21 cellular contexts compared by ENCODE assay signal in genomic region chr5:106964102-106964501, GRCh38.
DNase-seq lines count a peak whose midpoint lies in the region; ATAC-seq, FAIRE-seq and TF ChIP-seq lines count a peak whose summit lies in the region.
"Had no signal": no experiment of that assay in that cellular context is flagged by ENCODE, and none has a peak within 500 bp of the region (broad histone marks: within the 10 kb centered on the region; RNA-seq: fewer than 3 reads in every experiment).

No MANE protein-coding gene starts in this region.

- no peaks in the 10 kb centered on the region for H3K79me2 ChIP-seq in endothelial cell of umbilical vein (ENCODE audit: control insufficient read depth, insufficient read depth, low read length)

- H4K20me1 ChIP-seq in endothelial cell of umbilical vein (replicated peaks; ENCODE audit: control insufficient read depth, extremely low read depth, insufficient read depth, low read length): no peaks in the 10 kb centered on the region

- H3K9me1 ChIP-seq in endothelial cell of umbilical vein (replicated peaks; ENCODE audit: control insufficient read depth, extremely low read depth, insufficient read depth, low read length): no peaks in the 10 kb centered on the region

- FAIRE-seq in H54 (lab: Jason Lieb, UNC): peak; percentile 87
- peak; percentile 89 for FAIRE-seq in endothelial cell of umbilical vein (lab: Jason Lieb, UNC)

- BruUV-seq in endothelial cell of umbilical vein (replicated peaks; lab: Mats Ljungman, UMichigan): no TSS peak

- intact Hi-C loops in endothelial cell of umbilical vein (cut with micrococcal nuclease): no loop called here

- no peak for DNase-seq in H54 (ENCODE audit: insufficient read length, low spot score)
- DNase-seq in NCI-H446 (lab: John Stamatoyannopoulos, UW): peak; percentile 43 to 79
- DNase-seq in endothelial cell of umbilical vein (ENCODE audit: low read depth, low spot score): peak; percentile 79
- peak; percentile 18 for DNase-seq in myocyte (ENCODE audit: low read depth)
- no peak for DNase-seq in activated naive CD4-positive, alpha-beta T cell treated with Interleukin-2 at 50 U/mL for 16 hours
- no peak for DNase-seq in cortex of kidney (lab: John Stamatoyannopoulos, UW)
- DNase-seq in Kasumi-1 (lab: John Stamatoyannopoulos, UW): no peak
- DNase-seq: activated CD4-positive, alpha-beta T cell treated with anti-CD3 and anti-CD28 coated beads, Interleukin-2, amount 10 ng/mL, durations not matched to agents 7 days and 5 days; activated T-cell treated with anti-CD3 and anti-CD28 coated beads, Interleukin-2, amount 50 U/mL, for 72 hours; adrenal gland; C1 segment of cervical spinal cord; EL; Karpas-422; naive thymus-derived CD8-positive, alpha-beta T cell; NCI-H1930; SHP77 treated with DMSO at 0.1 percent for 48 hours; stimulated activated CD4-positive, alpha-beta T cell treated with anti-CD3 and anti-CD28 coated beads, Interleukin-4, amount 100 ng/mL, for 1 hour; uterus had no signal

- CTCF ChIA-PET in endothelial cell of umbilical vein (lab: Charles Lee): interaction anchor here (0.7 kb wide), 1 partner anchor 11 kb away, joined by 3 read pairs; no protein-coding TSS in a partner anchor

- no peak for TF ChIP-seq CTCF in endothelial cell of umbilical vein (IDR thresholded peaks at IDR 0.05; ENCODE audit: extremely low read depth in 1 of 2, insufficient read depth in 1 of 2, low read depth in 1 of 2, low read length in 2 of 2)

- peak overlapping the region; percentile 49 for H3K4me2 ChIP-seq in endothelial cell of umbilical vein (ENCODE audit: insufficient read depth, low read length)

- POLR2A ChIA-PET in endothelial cell of umbilical vein (lab: Charles Lee): no interaction called here

- peaks cover 30% of the 10 kb centered on the region for H3K4me1 ChIP-seq in endothelial cell of umbilical vein (ENCODE audit: control insufficient read depth, extremely low read depth, insufficient read depth, low read length)
- H3K4me1 ChIP-seq: adrenal gland, right atrium auricular region, uterus had no signal

- no peaks in the 10 kb centered on the region for H3K27me3 ChIP-seq in endothelial cell of umbilical vein (ENCODE audit: control insufficient read depth in 2 of 2, insufficient read depth in 2 of 2, low read length in 2 of 2)
- H3K27me3 ChIP-seq: adrenal gland, right atrium auricular region, uterus had no signal

- no peak overlapping the region for H3K27ac ChIP-seq in endothelial cell of umbilical vein (ENCODE audit: insufficient read depth, low read depth, low read length)
- H3K27ac ChIP-seq: adrenal gland, right atrium auricular region, uterus had no signal

- dilution Hi-C loops in endothelial cell of umbilical vein (cut with MboI; ENCODE audit: extremely low pct_ligation_motif_present, low sequenced_read_pairs): no loop called here

- no peak for ATAC-seq in GM18502 (IDR thresholded peaks at IDR 0.05; ENCODE audit: poor library complexity, unreplicated experiment)
- ATAC-seq: activated T-cell treated with anti-CD3 and anti-CD28 coated beads, Interleukin-2, amount 50 U/mL, for 72 hours; left lobe of liver; naive thymus-derived CD8-positive, alpha-beta T cell had no signal

- no peak overlapping the region for H3K4me3 ChIP-seq in endothelial cell of umbilical vein (replicated peaks in 1 of 3; ENCODE audit: insufficient read depth in 1 of 3, low read depth in 1 of 3, low read length in 3 of 3)
- H3K4me3 ChIP-seq: adrenal gland, right atrium auricular region, uterus had no signal

- H3K9ac ChIP-seq in endothelial cell of umbilical vein (replicated peaks; ENCODE audit: extremely low read depth, insufficient read depth, low read length): no peak overlapping the region

- no peaks in the 10 kb centered on the region for H3K9me3 ChIP-seq in endothelial cell of umbilical vein (replicated peaks; ENCODE audit: control insufficient read depth, insufficient read depth, low read length)
- H3K9me3 ChIP-seq: adrenal gland, right atrium auricular region, uterus had no signal

- TF ChIP-seq POLR2A in H54 (IDR thresholded peaks at IDR 0.05; ENCODE audit: low read depth, low read length) (no peak), endothelial cell of umbilical vein (IDR thresholded peaks at IDR 0.05; ENCODE audit: low read depth, low read length) (no peak)

- no peak overlapping the region for H2AFZ ChIP-seq in endothelial cell of umbilical vein (ENCODE audit: low read depth, low read length)

- H3K36me3 ChIP-seq in endothelial cell of umbilical vein (ENCODE audit: control insufficient read depth in 2 of 2, extremely low read depth in 1 of 2, insufficient read depth in 2 of 2, low read length in 2 of 2): no peaks in the 10 kb centered on the region
- H3K36me3 ChIP-seq: adrenal gland, right atrium auricular region, uterus had no signal

TF ChIP-seq in endothelial cell of umbilical vein, 7 proteins besides CTCF, POLR2A, EP300 and RAD21:
- TF ChIP-seq GATA2 (IDR thresholded peaks at IDR 0.05; ENCODE audit: insufficient read depth, insufficient read length, low read depth, low read length) (peak; percentile 54), JUN (IDR thresholded peaks at IDR 0.05; ENCODE audit: borderline replicate concordance, insufficient read depth, insufficient read length, low read depth) (peak; percentile 39), MYC (IDR thresholded peaks at IDR 0.05; ENCODE audit: low read depth, low read length) (no peak), FOS (IDR thresholded peaks at IDR 0.05; ENCODE audit: borderline replicate concordance, insufficient read depth, low read length) (peak; percentile 74)

Comparison
In these comparisons a context has a peak if more than half of its experiments do, and no peak if none do; other contexts are left out.
1. DNase-seq: peak in NCI-H446 (2 of 2), endothelial cell of umbilical vein (single experiment) and myocyte (single experiment); none in H54 (single experiment), activated naive CD4-positive, alpha-beta T cell treated with Interleukin-2 at 50 U/mL for 16 hours (single experiment), cortex of kidney (single experiment) and Kasumi-1 (0 of 2).